Comparison of ENCODE assay signal across 9 cellular contexts in the genomic region with DNA sequence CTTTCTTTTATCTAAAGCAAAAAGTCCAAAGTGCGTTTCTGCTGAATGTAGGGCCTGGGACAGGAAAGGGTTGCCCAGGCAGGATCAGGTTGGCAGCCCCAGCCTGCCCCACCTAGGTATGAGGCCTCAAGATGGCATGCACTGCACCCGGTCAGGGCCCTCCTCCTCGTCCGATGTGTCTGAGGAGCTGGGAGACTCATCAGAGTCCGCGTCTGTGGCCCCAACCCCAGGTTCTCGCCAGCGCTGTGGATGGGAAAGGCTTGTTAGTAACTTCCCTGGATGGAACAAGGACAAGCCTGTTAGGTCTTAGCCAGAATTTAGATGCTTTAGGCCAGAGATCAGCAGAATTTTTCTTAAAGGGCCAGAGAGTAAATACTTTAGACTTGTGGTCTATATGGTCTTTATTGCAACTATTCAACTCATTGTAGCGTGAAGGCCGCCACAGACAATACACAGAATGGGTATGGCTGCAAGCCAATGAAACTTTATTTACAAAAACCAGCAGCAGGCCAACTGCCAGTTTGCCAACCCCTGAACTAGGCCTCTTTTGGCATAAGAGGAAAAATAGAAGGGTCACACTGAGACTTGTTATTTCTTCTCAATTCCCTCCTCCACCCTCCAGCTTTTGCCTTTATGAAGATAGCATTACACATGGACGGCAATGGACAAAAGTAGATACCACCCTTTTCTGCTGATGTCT. TPM values are rescaled to one million over a fixed set of nuclear protein-coding genes. Genes with fewer than 3 reads are reported as not detected.
DNase-seq lines count a peak whose midpoint lies in the region; ATAC-seq and TF ChIP-seq lines count a peak whose summit lies in the region.
"Had no signal": no experiment of that assay in that cellular context is flagged by ENCODE, and none has a peak within 500 bp of the region (broad histone marks: within the 10 kb centered on the region; RNA-seq: fewer than 3 reads in every experiment).

No MANE protein-coding gene starts in this region.

- peaks cover 46% of the 10 kb centered on the region for H3K4me1 ChIP-seq in suprapubic skin

- H3K9me3 ChIP-seq in suprapubic skin: no peaks in the 10 kb centered on the region

- TF ChIP-seq CTCF in suprapubic skin (IDR thresholded peaks at IDR 0.05) (no peak), brain microvascular endothelial cell (IDR thresholded peaks at IDR 0.05; ENCODE audit: low read depth, low read length, missing control alignments) (no peak)

- 46% methylated on average over 11 of the region's 11 CpGs for WGBS in suprapubic skin

- H3K4me3 ChIP-seq in suprapubic skin (no peak overlapping the region), brain microvascular endothelial cell (ENCODE audit: low read depth, low read length) (no peak overlapping the region)

- no peak for TF ChIP-seq POLR2A in suprapubic skin (IDR thresholded peaks at IDR 0.05)

- no peaks in the 10 kb centered on the region for H3K27me3 ChIP-seq in suprapubic skin
- H3K27me3 ChIP-seq in brain microvascular endothelial cell (replicated peaks): no peaks in the 10 kb centered on the region

- in situ Hi-C loops in brain microvascular endothelial cell (cut with HindIII; ENCODE audit: low pct_ligation_motif_present, low sequenced_read_pairs): no loop called here

- H3K27ac ChIP-seq in cingulate gyrus (ENCODE audit: low read depth, low read length) (peak overlapping the region; percentile 88), suprapubic skin (peak overlapping the region; percentile 13), brain microvascular endothelial cell (no peak overlapping the region)

- no peak for TF ChIP-seq EP300 in suprapubic skin (IDR thresholded peaks at IDR 0.05)

- no peak for ATAC-seq in HG02798 (IDR thresholded peaks at IDR 0.05; ENCODE audit: poor library complexity, unreplicated experiment)

- DNase-seq in NCI-H1092 treated with DMSO at 0.1 percent for 48 hours (lab: John Stamatoyannopoulos, UW) (peak; percentile 30), NCI-H1092 (lab: John Stamatoyannopoulos, UW) (no peak), medulla oblongata (ENCODE audit: extremely low spot score) (peak; percentile 44), suprapubic skin (ENCODE audit: low spot score in 2 of 2) (no peak), NCI-H1436 treated with DMSO at 0.1 percent for 48 hours (lab: John Stamatoyannopoulos, UW) (no peak), brain microvascular endothelial cell (no peak)
- DNase-seq: activated CD4-positive, alpha-beta T cell treated with anti-CD3 and anti-CD28 coated beads for 4 hours had no signal

- H3K36me3 ChIP-seq in suprapubic skin: peaks cover 92% of the 10 kb centered on the region
- H3K36me3 ChIP-seq in brain microvascular endothelial cell (replicated peaks): peaks cover 78% of the 10 kb centered on the region

RNA-seq across cellular contexts. Expression of gene PEA15, which starts 12.4 kb away (rescaled TPM):
- 10 to 100 TPM; 51.0 to 82.6 (median 61.5) TPM for total RNA-seq in suprapubic skin

RNA-seq across cellular contexts. Expression of gene CASQ1, which starts 27.2 kb away (rescaled TPM):
- total RNA-seq in suprapubic skin: not detected

RNA-seq across cellular contexts. Expression of gene DCAF8, which starts 44.7 kb away (rescaled TPM):
- total RNA-seq in suprapubic skin: 100 to 1,000 TPM in 3 of 4 donors, 10 to 100 TPM in 1; 98.3 to 402 (median 125) TPM

Comparison
In these comparisons a context has a peak if more than half of its experiments do, and no peak if none do; other contexts are left out.
1. DNase-seq: peak in NCI-H1092 treated with DMSO at 0.1 percent for 48 hours (single experiment) and medulla oblongata (single experiment); none in NCI-H1092 (single experiment), suprapubic skin (0 of 2), NCI-H1436 treated with DMSO at 0.1 percent for 48 hours (single experiment) and brain microvascular endothelial cell (single experiment).